In the genomic region with DNA sequence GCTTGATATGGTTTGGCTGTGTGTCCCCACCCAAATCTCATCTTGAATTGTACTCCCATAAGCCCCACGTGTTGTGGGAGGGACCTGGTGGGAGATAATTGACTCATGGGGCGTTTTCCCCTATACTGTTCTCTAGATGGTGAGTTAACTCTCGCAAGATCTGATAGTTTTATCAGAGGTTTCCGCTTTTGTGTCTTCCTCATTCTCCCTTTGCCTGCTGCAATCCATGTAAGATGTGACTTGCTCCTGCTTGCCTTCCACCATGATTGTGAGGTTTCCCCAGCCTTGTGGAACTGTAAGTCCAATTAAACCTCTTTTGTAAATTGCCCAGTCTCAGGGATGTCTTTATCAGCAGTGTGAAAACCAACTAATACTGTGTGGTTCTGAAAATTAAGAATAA, we compare ENCODE assay signal across 25 cellular contexts. TPM values are rescaled to one million over a fixed set of nuclear protein-coding genes. Genes with fewer than 3 reads are reported as not detected.
DNase-seq lines count a peak whose midpoint lies in the region; ATAC-seq, FAIRE-seq and TF ChIP-seq lines count a peak whose summit lies in the region.
"Had no signal": no experiment of that assay in that cellular context is flagged by ENCODE, and none has a peak within 500 bp of the region (broad histone marks: within the 10 kb centered on the region; RNA-seq: fewer than 3 reads in every experiment).

No MANE protein-coding gene starts in this region.

- TF ChIP-seq POLR2A in HepG2 (IDR thresholded peaks at IDR 0.05; ENCODE audit: insufficient read depth in 1 of 2, low read depth in 2 of 2, low read length in 2 of 2) = no peak
- TF ChIP-seq POLR2A in right lobe of liver (IDR thresholded peaks at IDR 0.05) = no peak
- TF ChIP-seq POLR2A in K562 (conservative IDR thresholded peaks at IDR 0.05) = no peak

- CTCF ChIA-PET in HepG2 (lab: Yijun Ruan, JAX; ENCODE audit: low intra/inter-chr PET ratio, low total read pairs) = no interaction called here
- CTCF ChIA-PET in K562 (lab: Yijun Ruan, JAX; ENCODE audit: low intra/inter-chr PET ratio) = no interaction called here

- H3K14ac ChIP-seq in trophoblast cell (ENCODE audit: low read length) = no peak overlapping the region

- H3K4me3 ChIP-seq in HepG2 (replicated peaks in 1 of 3; ENCODE audit: insufficient read depth in 1 of 3, low read depth in 2 of 3, low read length in 3 of 3) (no peak overlapping the region), right lobe of liver (no peak overlapping the region), K562 (no peak overlapping the region), trophoblast cell (ENCODE audit: low read depth, low read length) (no peak overlapping the region)
- H3K4me3 ChIP-seq: A549; BLaER1 treated with 17β-estradiol and CSF1 and Interleukin-3, amounts not matched to agents 10 nM and 100 nM; GM12878; GM23248 had no signal

- in situ Hi-C loops in HepG2 (cut with HindIII; ENCODE audit: extremely low pct_ligation_motif_present, low pct_unique_long_range_greater_than_20kb) (no loop called here), K562 (cut with MboI) (no loop called here)

- peaks cover 67% of the 10 kb centered on the region for H3K79me2 ChIP-seq in HepG2 (ENCODE audit: insufficient read depth, low read length)
- peaks cover 94% of the 10 kb centered on the region for H3K79me2 ChIP-seq in K562 (ENCODE audit: control insufficient read depth, insufficient read depth, low read length)
- H3K79me2 ChIP-seq in trophoblast cell (ENCODE audit: control insufficient read depth, insufficient read depth, low read length, poor library complexity) = peaks cover 6% of the 10 kb centered on the region

- H3K4ac ChIP-seq in trophoblast cell (ENCODE audit: low read depth, low read length) = peak overlapping the region; percentile 27

- TF ChIP-seq EP300 in HepG2 (IDR thresholded peaks at IDR 0.05; ENCODE audit: low read depth in 2 of 2, low read length in 2 of 2) = no peak
- TF ChIP-seq EP300 in HepG2 (CRISPR knock-in tag; IDR thresholded peaks at IDR 0.05; ENCODE audit: borderline replicate concordance) = no peak
- no peak for TF ChIP-seq EP300 in K562 (IDR thresholded peaks at IDR 0.05; ENCODE audit: low read length)

- TF ChIP-seq RAD21 in HepG2 (CRISPR knock-in tag; IDR thresholded peaks at IDR 0.05) = no peak
- no peak for TF ChIP-seq RAD21 in K562 (CRISPR knock-in tag; conservative IDR thresholded peaks at IDR 0.05 in 1 of 2, IDR thresholded peaks at IDR 0.05 in 1 of 2)

- no peak overlapping the region for H2BK12ac ChIP-seq in trophoblast cell (ENCODE audit: low read length)

- no peak overlapping the region for H3K23ac ChIP-seq in trophoblast cell (ENCODE audit: low read length)

- H3K9me3 ChIP-seq in HepG2 (ENCODE audit: low read length) = no peaks in the 10 kb centered on the region
- no peaks in the 10 kb centered on the region for H3K9me3 ChIP-seq in right lobe of liver
- peaks cover 10% of the 10 kb centered on the region for H3K9me3 ChIP-seq in K562 (replicated peaks; ENCODE audit: control insufficient read depth, insufficient read depth, low read depth, low read length)
- H3K9me3 ChIP-seq in trophoblast cell (ENCODE audit: insufficient read depth, low read depth, low read length) = no peaks in the 10 kb centered on the region
- H3K9me3 ChIP-seq: A549, BE2C had no signal

- no peak overlapping the region for H3K18ac ChIP-seq in trophoblast cell (ENCODE audit: low read length)

- no peaks in the 10 kb centered on the region for H3K36me3 ChIP-seq in HepG2 (replicated peaks in 1 of 2; ENCODE audit: control insufficient read depth in 1 of 2, insufficient read depth in 2 of 2, low read length in 2 of 2)
- no peaks in the 10 kb centered on the region for H3K36me3 ChIP-seq in right lobe of liver
- H3K36me3 ChIP-seq in K562 (ENCODE audit: control insufficient read depth, insufficient read depth, low read length) = peaks cover 12% of the 10 kb centered on the region
- peaks cover 0 to 3% of the 10 kb centered on the region in 2 experiments for H3K36me3 ChIP-seq in trophoblast cell (ENCODE audit: control insufficient read depth in 1 of 2, insufficient read depth in 2 of 2, low read length in 2 of 2)
- H3K36me3 ChIP-seq: BE2C had no signal

- WGBS in HepG2 (ENCODE audit: low lambda C conversion rate) = 97% methylated on average over 4 of the region's 4 CpGs
- 95% methylated on average over 4 of the region's 4 CpGs for WGBS in right lobe of liver (ENCODE audit: insufficient coverage, low coverage, low lambda C conversion rate, missing lambda C conversion rate)
- 76% methylated on average over 4 of the region's 4 CpGs for WGBS in K562 (ENCODE audit: insufficient coverage, low coverage, missing lambda C conversion rate)
- WGBS in trophoblast cell (ENCODE audit: extremely low coverage, insufficient coverage, insufficient read length) = no CpG with 5 or more reads among the region's 4 CpGs

- H2AK5ac ChIP-seq in trophoblast cell (ENCODE audit: low read length) = no peak overlapping the region

- H2BK120ac ChIP-seq in trophoblast cell (ENCODE audit: insufficient read depth, low read length, poor library complexity) = no peak overlapping the region

- intact Hi-C loops in HepG2 (cut with micrococcal nuclease; ENCODE audit: unreplicated experiment) = no loop called here
- intact Hi-C loops in right lobe of liver (cut with DNase I) = no loop called here
- intact Hi-C loops in K562 (cut with micrococcal nuclease) = no loop called here

- H3K79me1 ChIP-seq in trophoblast cell (ENCODE audit: low read length) = no peaks in the 10 kb centered on the region

- no peak overlapping the region for H2BK5ac ChIP-seq in trophoblast cell (ENCODE audit: low read depth, low read length, poor library complexity)

- no peak overlapping the region for H4K8ac ChIP-seq in trophoblast cell (ENCODE audit: low read depth, low read length)

- H3K27me3 ChIP-seq in HepG2 (ENCODE audit: control insufficient read depth in 1 of 2, insufficient read depth in 2 of 2, low read length in 2 of 2) = no peaks in the 10 kb centered on the region
- no peaks in the 10 kb centered on the region for H3K27me3 ChIP-seq in right lobe of liver
- no peaks in the 10 kb centered on the region for H3K27me3 ChIP-seq in K562 (ENCODE audit: control insufficient read depth in 2 of 2, insufficient read depth in 2 of 2, low read length in 2 of 2)
- no peaks in the 10 kb centered on the region for H3K27me3 ChIP-seq in trophoblast cell (ENCODE audit: insufficient read depth, low read length)
- H3K27me3 ChIP-seq: BE2C; BLaER1 treated with 17β-estradiol and CSF1 and Interleukin-3, amounts not matched to agents 10 nM and 100 nM had no signal

- H4K91ac ChIP-seq in trophoblast cell (ENCODE audit: low read depth, low read length) = no peak overlapping the region

- no peak for TF ChIP-seq CTCF in HepG2 (CRISPR knock-in tag; IDR thresholded peaks at IDR 0.05)
- TF ChIP-seq CTCF in right lobe of liver (IDR thresholded peaks at IDR 0.05) = no peak
- no peak for TF ChIP-seq CTCF in K562 (IDR thresholded peaks at IDR 0.05 in 2 of 3, conservative IDR thresholded peaks at IDR 0.05 in 1 of 3; ENCODE audit: insufficient read depth in 2 of 3, low read depth in 1 of 3, low read length in 3 of 3)

- no peaks in the 10 kb centered on the region for H4K20me1 ChIP-seq in HepG2 (ENCODE audit: insufficient read depth, low read length)
- H4K20me1 ChIP-seq in K562 (replicated peaks; ENCODE audit: control insufficient read depth, insufficient read depth, low read length) = no peaks in the 10 kb centered on the region

- no peak overlapping the region for H3K9ac ChIP-seq in HepG2 (ENCODE audit: insufficient read depth, low read depth, low read length)
- no peak overlapping the region for H3K9ac ChIP-seq in K562 (ENCODE audit: insufficient read depth in 1 of 2, low read depth in 2 of 2, low read length in 2 of 2)
- no peak overlapping the region for H3K9ac ChIP-seq in trophoblast cell (ENCODE audit: low read length)
- H3K9ac ChIP-seq: BLaER1 treated with 17β-estradiol and CSF1 and Interleukin-3, amounts not matched to agents 10 nM and 100 nM; GM23248 had no signal

- BruUV-seq in HepG2 (replicated peaks; lab: Mats Ljungman, UMichigan) = no TSS peak
- no TSS peak for BruUV-seq in K562 (replicated peaks; lab: Mats Ljungman, UMichigan)

- H2AFZ ChIP-seq in HepG2 (ENCODE audit: low read length) (no peak overlapping the region), K562 (ENCODE audit: low read depth, low read length) (no peak overlapping the region), trophoblast cell (ENCODE audit: insufficient read depth, low read length, poor library complexity) (no peak overlapping the region)
- H2AFZ ChIP-seq: GM23248 had no signal

- H3K4me1 ChIP-seq in HepG2 (ENCODE audit: insufficient read depth, low read length) (peaks cover 31% of the 10 kb centered on the region; the same call in 1 of the 2 replicates), right lobe of liver (peaks cover 0 to 6% (median 0%) of the 10 kb centered on the region in 4 donors), K562 (replicated peaks in 1 of 2; ENCODE audit: control insufficient read depth in 2 of 2, insufficient read depth in 2 of 2, low read length in 2 of 2) (no peaks in the 10 kb centered on the region), trophoblast cell (ENCODE audit: control insufficient read depth in 1 of 2, insufficient read depth in 2 of 2, low read length in 2 of 2) (peaks cover 0 to 1% of the 10 kb centered on the region in 2 experiments)

- FAIRE-seq in HepG2 (lab: Jason Lieb, UNC) (no peak), K562 (lab: Jason Lieb, UNC) (no peak)
- FAIRE-seq: A549, D721Med, GM12878, GM18507, H1 had no signal

- H3K9me1 ChIP-seq in K562 (ENCODE audit: control insufficient read depth, insufficient read depth, low read length) = no peaks in the 10 kb centered on the region

- POLR2A ChIA-PET in HepG2 (lab: Yijun Ruan, JAX) (no interaction called here), K562 (lab: Yijun Ruan, JAX) (interaction anchor here (2.2 kb wide), 1 partner anchor 10 kb away, joined by 10 read pairs; a partner anchor contains a TSS)

- H3K4me2 ChIP-seq in HepG2 (ENCODE audit: low read depth, low read length) (no peak overlapping the region), K562 (ENCODE audit: insufficient read depth, low read length) (no peak overlapping the region), trophoblast cell (ENCODE audit: low read length) (no peak overlapping the region)
- H3K4me2 ChIP-seq: A549; BLaER1 treated with 17β-estradiol and CSF1 and Interleukin-3, amounts not matched to agents 10 nM and 100 nM had no signal

- H3K27ac ChIP-seq in HepG2 (ENCODE audit: extremely low read length, insufficient read depth, low read length) (no peak overlapping the region), right lobe of liver (no peak overlapping the region), K562 (ENCODE audit: extremely low read depth, low read depth, low read length) (no peak overlapping the region), trophoblast cell (ENCODE audit: low read depth, low read length) (no peak overlapping the region)
- H3K27ac ChIP-seq: A549; BLaER1 treated with 17β-estradiol and CSF1 and Interleukin-3, amounts not matched to agents 10 nM and 100 nM; GM23248 had no signal

- no peak overlapping the region for H4K12ac ChIP-seq in trophoblast cell (ENCODE audit: low read depth, low read length)

- DNase-seq in HepG2 (ENCODE audit: low spot score) (no peak), right lobe of liver (no peak), K562 (ENCODE audit: extremely low read depth in 1 of 4, low spot score in 3 of 4) (no peak), trophoblast cell (no peak)
- DNase-seq: 8988T; ACHN; AML-193; BE2C; CD4-positive, alpha-beta T cell; CD8-positive, alpha-beta memory T cell; DMS 273 treated with DMSO at 0.1 percent for 48 hours; DMS79; EL; GDM1; GM23248; H7; HCEC 1CT had no signal

- no peak for ATAC-seq in HepG2
- ATAC-seq in right lobe of liver = no peak
- ATAC-seq in K562 = no peak
- ATAC-seq in HG02973 (IDR thresholded peaks at IDR 0.05; ENCODE audit: unreplicated experiment) = no peak
- no peak for ATAC-seq in GM21786 (IDR thresholded peaks at IDR 0.05; ENCODE audit: unreplicated experiment)
- ATAC-seq: A549, GM12878 had no signal

RNA-seq across cellular contexts. Expression of a gene that starts 11.5 kb away (rescaled TPM):
- 20.0 and 20.7 TPM in 2 replicates for total RNA-seq in HepG2 (2016; rRNA removed; fragmentation: Illumina TruSeq; extraction: Trizol)
- total RNA-seq in HepG2 (2016; cell fraction: cytosol; rRNA removed; fragmentation: Illumina TruSeq; extraction: Trizol; ENCODE audit: low read depth) = 13.9 and 17.5 TPM in 2 replicates
- 16.3 and 22.8 TPM in 2 replicates for total RNA-seq in HepG2 (2016; cell fraction: insoluble cytoplasmic fraction; rRNA removed; fragmentation: Illumina TruSeq; extraction: Trizol)
- total RNA-seq in HepG2 (2016; cell fraction: membrane; rRNA removed; fragmentation: Illumina TruSeq; extraction: Trizol) = 18.8 and 20.0 TPM in 2 replicates
- total RNA-seq in HepG2 (2016; cell fraction: nucleus; rRNA removed; fragmentation: Illumina TruSeq; extraction: Trizol) = 12.7 and 22.6 TPM in 2 replicates
- polyA plus RNA-seq in HepG2 (2011; rRNA removed) = 20.4 and 22.5 TPM in 2 replicates
- polyA plus RNA-seq in HepG2 (2011; cell fraction: cytosol; rRNA removed) = 10.4 and 17.0 TPM in 2 replicates
- polyA plus RNA-seq in HepG2 (2011; cell fraction: nucleus; rRNA removed) = 8.0 and 8.2 TPM in 2 replicates
- 26.5 and 27.1 TPM in 2 replicates for polyA plus RNA-seq in HepG2 (2012)
- 5.5 and 5.7 TPM in 2 replicates for polyA plus RNA-seq in HepG2 (2016; cell fraction: cytosol; fragmentation: Illumina TruSeq; extraction: Trizol; ENCODE audit: low read depth)
- polyA plus RNA-seq in HepG2 (2016; cell fraction: insoluble cytoplasmic fraction; fragmentation: Illumina TruSeq; extraction: Trizol; ENCODE audit: low read depth) = 23.2 and 28.6 TPM in 2 replicates
- 16.2 and 17.9 TPM in 2 replicates for polyA plus RNA-seq in HepG2 (2016; cell fraction: membrane; fragmentation: Illumina TruSeq; extraction: Trizol; ENCODE audit: low read depth)
- polyA plus RNA-seq in HepG2 (2016; cell fraction: nucleus; fragmentation: Illumina TruSeq; extraction: Trizol; ENCODE audit: insufficient read depth, low read depth) = 22.1 and 22.2 TPM in 2 replicates
- 15.3 and 16.0 TPM in 2 replicates for polyA minus RNA-seq in HepG2 (2011; rRNA and poly(A)+ RNA removed; ENCODE audit: low replicate concordance)
- polyA minus RNA-seq in HepG2 (2011; cell fraction: cytosol; rRNA and poly(A)+ RNA removed) = 8.3 and 11.8 TPM in 2 replicates
- 29.0 and 30.6 TPM in 2 replicates for polyA minus RNA-seq in HepG2 (2011; cell fraction: nucleus; rRNA and poly(A)+ RNA removed)
- 10 to 100 TPM; 36.4 to 80.6 (median 45.1) TPM for total RNA-seq in right lobe of liver
- total RNA-seq in K562 (2011; cell fraction: chromatin; rRNA removed; ENCODE audit: low replicate concordance) = 23.3 and 34.3 TPM in 2 replicates
- total RNA-seq in K562 (2011; cell fraction: nucleolus; rRNA removed) = 8.2 and 9.6 TPM in 2 replicates
- 16.6 and 27.1 TPM in 2 replicates for total RNA-seq in K562 (2011; cell fraction: nucleoplasm; rRNA removed)
- 8.4 and 11.5 TPM in 2 replicates for total RNA-seq in K562 (2014; rRNA removed)
- total RNA-seq in K562 (2014; rRNA removed; fragmentation: Illumina TruSeq; extraction: Trizol) = 35.0 and 36.6 TPM in 2 replicates
- total RNA-seq in K562 (2015; rRNA removed; fragmentation: Illumina TruSeq; extraction: Trizol) = 46.9 and 56.8 TPM in 2 replicates
- total RNA-seq in K562 (2021) = 42.8 and 43.0 TPM in 2 replicates
- 25.5 and 41.8 TPM in 2 replicates for polyA plus RNA-seq in K562 (2011; rRNA removed)
- 19.2 and 27.7 TPM in 2 replicates for polyA plus RNA-seq in K562 (2011; cell fraction: cytosol; rRNA removed)
- 23.9 and 24.2 TPM in 2 replicates for polyA plus RNA-seq in K562 (2011; cell fraction: nucleus; rRNA removed)
- 42.5 and 45.8 TPM in 2 replicates for polyA plus RNA-seq in K562 (2012)
- polyA plus RNA-seq in K562 (2014; fragmentation: Illumina TruSeq; extraction: Trizol) = 86.2 and 116 TPM in 2 replicates
- 1 to 10 TPM; 3.5 to 6.2 TPM for polyA plus RNA-seq in K562 (2014; fragmentation: Nextera tagmentation; extraction: Ambion mirVana)
- polyA plus RNA-seq in K562 (2014; rRNA removed) = 11.7 and 20.2 TPM in 2 replicates
- polyA minus RNA-seq in K562 (2011; rRNA and poly(A)+ RNA removed) = 22.8 and 26.4 TPM in 2 replicates
- 21.3 and 21.8 TPM in 2 replicates for polyA minus RNA-seq in K562 (2011; cell fraction: cytosol; rRNA and poly(A)+ RNA removed)
- polyA minus RNA-seq in K562 (2011; cell fraction: nucleus; rRNA and poly(A)+ RNA removed) = 12.5 and 32.0 TPM in 2 replicates
- polyA plus RNA-seq in trophoblast cell (2013) = 131 and 137 TPM in 2 replicates
